8 cellular contexts compared by ENCODE assay signal in the genomic region with DNA sequence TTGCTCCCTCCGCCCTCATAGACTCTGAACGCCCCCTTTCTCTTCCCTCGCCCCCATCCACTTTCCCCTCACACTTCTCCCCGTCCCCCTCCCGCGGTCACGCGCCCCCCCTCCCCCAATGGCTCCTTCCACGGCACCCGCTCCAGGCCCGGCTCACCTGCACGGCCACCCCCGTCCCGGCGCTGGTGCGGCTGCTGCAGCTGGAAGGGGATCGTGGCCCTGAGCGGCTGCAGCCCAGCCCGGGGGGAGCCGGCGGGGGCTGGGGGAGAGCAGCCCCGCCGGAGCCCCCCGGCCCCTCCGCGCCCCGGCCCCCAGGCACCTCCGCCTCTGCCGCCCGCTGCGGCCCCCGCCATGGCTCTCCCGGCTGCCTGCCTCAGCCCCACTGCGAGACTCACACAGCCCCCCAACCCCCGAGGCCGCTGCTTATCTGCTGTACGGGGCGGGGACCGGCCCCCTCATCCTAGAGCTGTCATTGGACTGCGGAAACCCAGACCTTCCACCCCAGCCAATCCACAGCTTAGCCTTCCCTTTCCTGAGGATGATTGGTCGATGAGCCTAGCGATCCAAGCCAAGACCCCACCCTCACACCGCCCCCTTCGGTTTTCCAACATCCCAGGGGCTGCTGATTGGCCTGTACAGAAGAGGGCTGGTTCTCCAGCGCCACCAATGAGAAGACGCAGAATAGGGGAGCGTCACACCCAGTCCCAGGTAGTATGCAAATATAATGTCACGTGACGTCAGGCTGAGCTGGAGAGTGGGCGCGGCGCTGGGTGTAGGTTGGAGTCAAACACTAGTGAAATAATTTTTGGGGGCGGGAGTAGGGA. TPM values are rescaled to one million over a fixed set of nuclear protein-coding genes. Genes with fewer than 3 reads are reported as not detected.
DNase-seq lines count a peak whose midpoint lies in the region; ATAC-seq, FAIRE-seq and TF ChIP-seq lines count a peak whose summit lies in the region.

Gene FAM117A, minus strand, starts transcription at position 397 of the 824 bp plus-strand sequence. Its CDS starts 44 bp downstream, at position 353.

- H3K4me1 ChIP-seq in astrocyte (ENCODE audit: insufficient read depth, low read length), result peaks cover 10% of the 10 kb centered on the region
- peaks cover 25% of the 10 kb centered on the region for H3K4me1 ChIP-seq in rectal smooth muscle tissue (ENCODE audit: control insufficient read depth, insufficient read depth, low read length)
- H3K4me1 ChIP-seq in Karpas-422 (ENCODE audit: low read length), result peaks cover 21% of the 10 kb centered on the region

- TF ChIP-seq CTCF in astrocyte (IDR thresholded peaks at IDR 0.05; ENCODE audit: insufficient read depth, low read depth, low read length), result no peak

- H3K9me2 ChIP-seq in Karpas-422 (replicated peaks; ENCODE audit: insufficient read depth, low read length), result no peaks in the 10 kb centered on the region

- H3K79me2 ChIP-seq in astrocyte (ENCODE audit: insufficient read depth, low read length) (no peaks in the 10 kb centered on the region), Karpas-422 (ENCODE audit: low read length) (no peaks in the 10 kb centered on the region)

- H3K27ac ChIP-seq in astrocyte (ENCODE audit: low read depth, low read length) (no peak within 1 kb of the TSS), rectal smooth muscle tissue (ENCODE audit: low read depth, low read length) (peak within 1 kb of the TSS; percentile 59), Karpas-422 (ENCODE audit: low read length) (no peak within 1 kb of the TSS)

- H3K36me3 ChIP-seq in astrocyte (ENCODE audit: insufficient read depth, low read length) (no peaks in the 10 kb centered on the region), rectal smooth muscle tissue (ENCODE audit: control insufficient read depth, insufficient read depth, low read length) (no peaks in the 10 kb centered on the region), Karpas-422 (ENCODE audit: insufficient read depth, low read length) (no peaks in the 10 kb centered on the region)

- peak; percentile 99 for FAIRE-seq in GM18507 (lab: Jason Lieb, UNC)
- FAIRE-seq in astrocyte (lab: Jason Lieb, UNC), result peak; percentile 34

- H2AFZ ChIP-seq in astrocyte (ENCODE audit: low read depth, low read length) (peak within 1 kb of the TSS; percentile 65), Karpas-422 (ENCODE audit: low read length) (no peak within 1 kb of the TSS)

- peak within 1 kb of the TSS; percentile 92 for H3K27ac Mint-ChIP-seq in T-helper 2 cell treated with Interferon-gamma antibody and Interleukin-4, amounts not matched to agents 5 μg/mL and 100 μg/mL, for 36 hours
- peak within 1 kb of the TSS; percentile 58 for H3K27ac Mint-ChIP-seq in astrocyte (ENCODE audit: unreplicated experiment)

- H3K27me3 ChIP-seq in astrocyte (ENCODE audit: insufficient read depth, low read length) (peaks cover 27% of the 10 kb centered on the region), rectal smooth muscle tissue (ENCODE audit: control insufficient read depth, insufficient read depth, low read length) (no peaks in the 10 kb centered on the region), Karpas-422 (ENCODE audit: low read length) (no peaks in the 10 kb centered on the region)

- H3K27me3 Mint-ChIP-seq in T-helper 2 cell treated with Interferon-gamma antibody and Interleukin-4, amounts not matched to agents 5 μg/mL and 100 μg/mL, for 36 hours (ENCODE audit: low read depth), result peaks cover 36% of the 10 kb centered on the region
- peaks cover 5% of the 10 kb centered on the region for H3K27me3 Mint-ChIP-seq in astrocyte (ENCODE audit: low read depth, unreplicated experiment)

- H3K4me3 Mint-ChIP-seq in T-helper 2 cell treated with Interferon-gamma antibody and Interleukin-4, amounts not matched to agents 5 μg/mL and 100 μg/mL, for 36 hours, result peak within 1 kb of the TSS; percentile 94
- H3K4me3 Mint-ChIP-seq in astrocyte (ENCODE audit: unreplicated experiment), result peak within 1 kb of the TSS; percentile 91

- H3K9me3 Mint-ChIP-seq in T-helper 2 cell treated with Interferon-gamma antibody and Interleukin-4, amounts not matched to agents 5 μg/mL and 100 μg/mL, for 36 hours, result no peaks in the 10 kb centered on the region
- H3K9me3 Mint-ChIP-seq in astrocyte (ENCODE audit: unreplicated experiment), result no peaks in the 10 kb centered on the region

- H3K9me3 ChIP-seq in astrocyte (ENCODE audit: insufficient read depth, low read depth, low read length), result no peaks in the 10 kb centered on the region
- no peaks in the 10 kb centered on the region for H3K9me3 ChIP-seq in Karpas-422 (ENCODE audit: low read length)

- H3K4me1 Mint-ChIP-seq in T-helper 2 cell treated with Interferon-gamma antibody and Interleukin-4, amounts not matched to agents 5 μg/mL and 100 μg/mL, for 36 hours (ENCODE audit: low read depth), result peaks cover 43% of the 10 kb centered on the region
- H3K4me1 Mint-ChIP-seq in astrocyte (ENCODE audit: low read depth, unreplicated experiment), result no peaks in the 10 kb centered on the region

- peak within 1 kb of the TSS; percentile 97 for H3K4me2 ChIP-seq in astrocyte (ENCODE audit: low read length)
- no peak within 1 kb of the TSS for H3K4me2 ChIP-seq in Karpas-422 (ENCODE audit: low read depth, low read length, poor library complexity, severe bottlenecking)

- H3K4me3 ChIP-seq in astrocyte (ENCODE audit: insufficient read depth, low read depth, low read length) (peak within 1 kb of the TSS; percentile 76), rectal smooth muscle tissue (ENCODE audit: low read length) (peak within 1 kb of the TSS; percentile 84), Karpas-422 (ENCODE audit: low read length) (no peak within 1 kb of the TSS)

- H3K9ac ChIP-seq in astrocyte (ENCODE audit: low read length), result peak within 1 kb of the TSS; percentile 60
- H3K9ac ChIP-seq in rectal smooth muscle tissue (ENCODE audit: low read length), result peak within 1 kb of the TSS; percentile 43
- H3K9ac ChIP-seq in Karpas-422 (ENCODE audit: low read length), result no peak within 1 kb of the TSS

- DNase-seq in GM18507 (ENCODE audit: extremely low spot score, insufficient read length, low read depth) (peak; percentile 97), NCI-H2029 (lab: John Stamatoyannopoulos, UW) (peak; percentile 97), astrocyte (ENCODE audit: low read depth) (peak; percentile 97), hepatic stellate cell (ENCODE audit: low spot score) (peak; percentile 99), Karpas-422 (no peak)
- peak; percentile 96 for DNase-seq in T-helper 2 cell treated with Interferon-gamma antibody and Interleukin-4, amounts not matched to agents 5 μg/mL and 100 μg/mL, for 36 hours (ENCODE audit: low spot score)

- peak; percentile 92 for ATAC-seq in HG02973 (IDR thresholded peaks at IDR 0.05; ENCODE audit: unreplicated experiment)

- peaks cover 9% of the 10 kb centered on the region for H4K20me1 ChIP-seq in astrocyte (ENCODE audit: insufficient read depth, low read length)
- H4K20me1 ChIP-seq in Karpas-422 (ENCODE audit: insufficient read depth, low read depth, low read length), result no peaks in the 10 kb centered on the region

- H3K36me3 Mint-ChIP-seq in T-helper 2 cell treated with Interferon-gamma antibody and Interleukin-4, amounts not matched to agents 5 μg/mL and 100 μg/mL, for 36 hours (ENCODE audit: low read depth), result peaks cover 17% of the 10 kb centered on the region
- H3K36me3 Mint-ChIP-seq in astrocyte (ENCODE audit: low read depth, unreplicated experiment), result no peaks in the 10 kb centered on the region

RNA-seq across cellular contexts. Expression of gene FAM117A, which starts in this region (rescaled TPM):
- total RNA-seq in astrocyte, result 5.4 and 8.0 TPM in 2 replicates
- 0.52 TPM in 1 of 2 replicates, not detected in the other for total RNA-seq in Karpas-422 (2014; rRNA removed; shearing (Covaris generic); ENCODE audit: low replicate concordance)
